ENCODE assay signal across 8 cellular contexts in genomic region chr17:78484300-78485159, GRCh38.
A peak's percentile ranks its signal among the peaks of the same experiment; 100 is the strongest.
DNase-seq lines count a peak whose midpoint lies in the region; ATAC-seq and TF ChIP-seq lines count a peak whose summit lies in the region.

No MANE protein-coding gene starts in this region.

- no peaks in the 10 kb centered on the region for H3K27me3 ChIP-seq in thoracic aorta (replicated peaks; ENCODE audit: insufficient read depth)

- H3K27ac ChIP-seq in coronary artery (no peak overlapping the region), thoracic aorta (no peak overlapping the region)

- H3K4me3 ChIP-seq in coronary artery (peak overlapping the region; percentile 53), thoracic aorta (peak overlapping the region; percentile 26)

- H3K27me3 Mint-ChIP-seq in CD14-positive monocyte (ENCODE audit: low read depth in 3 of 3) (peaks cover 12 to 19% (median 12%) of the 10 kb centered on the region in 3 donors), natural killer cell (ENCODE audit: low read depth in 2 of 2) (peaks cover 22% of the 10 kb centered on the region in 2 donors)

- H3K9me3 Mint-ChIP-seq in CD14-positive monocyte: peaks cover 0 to 2% (median 0%) of the 10 kb centered on the region in 7 donors
- no peaks in the 10 kb centered on the region for H3K9me3 Mint-ChIP-seq in natural killer cell

- DNase-seq in CD14-positive monocyte (ENCODE audit: low spot score): no peak
- peak; percentile 32 for DNase-seq in activated CD4-positive, CD25-positive, alpha-beta regulatory T cell treated with anti-CD3 and anti-CD28 coated beads, Interleukin-2, amount 50 U/mL, for 16 hours (ENCODE audit: low read depth, low spot score)
- DNase-seq in coronary artery (ENCODE audit: low spot score): no peak
- no peak for DNase-seq in natural killer cell
- DNase-seq in thoracic aorta (ENCODE audit: low spot score): no peak

- H3K36me3 ChIP-seq in thoracic aorta: no peaks in the 10 kb centered on the region

- no peaks in the 10 kb centered on the region for H3K9me3 ChIP-seq in thoracic aorta

- ATAC-seq in HG02623 (IDR thresholded peaks at IDR 0.05; ENCODE audit: unreplicated experiment): peak; percentile 47
- ATAC-seq in natural killer cell: peak; percentile 85 to 92 (median 89)
- no peak for ATAC-seq in thoracic aorta (ENCODE audit: insufficient number of reproducible peaks, low FRiP score, low read depth)
- no peak for ATAC-seq in HG02870 (IDR thresholded peaks at IDR 0.05; ENCODE audit: unreplicated experiment)
- no peak for ATAC-seq in HG03469 (IDR thresholded peaks at IDR 0.05; ENCODE audit: unreplicated experiment)

- no peak for TF ChIP-seq CTCF in CD14-positive monocyte (IDR thresholded peaks at IDR 0.05)
- no peak for TF ChIP-seq CTCF in coronary artery (IDR thresholded peaks at IDR 0.05)
- TF ChIP-seq CTCF in natural killer cell (IDR thresholded peaks at IDR 0.05): no peak
- TF ChIP-seq CTCF in thoracic aorta (IDR thresholded peaks at IDR 0.05): no peak

- intact Hi-C loops in CD14-positive monocyte (cut with micrococcal nuclease): no loop called here
- intact Hi-C loops in natural killer cell (cut with micrococcal nuclease): no loop called here

- H3K4me1 ChIP-seq in thoracic aorta (ENCODE audit: control insufficient read depth in 1 of 2, low read depth in 2 of 2): no peaks in the 10 kb centered on the region

- H3K4me1 Mint-ChIP-seq in CD14-positive monocyte: peaks cover 11% of the 10 kb centered on the region
- H3K4me1 Mint-ChIP-seq in natural killer cell: peaks cover 6 to 9% of the 10 kb centered on the region in 2 donors

- H3K36me3 Mint-ChIP-seq in CD14-positive monocyte: no peaks in the 10 kb centered on the region
- no peaks in the 10 kb centered on the region for H3K36me3 Mint-ChIP-seq in natural killer cell

- H3K4me3 Mint-ChIP-seq in CD14-positive monocyte: peak overlapping the region; percentile 78 to 85
- H3K4me3 Mint-ChIP-seq in natural killer cell: peak overlapping the region; percentile 28

- H3K27ac Mint-ChIP-seq in CD14-positive monocyte (peak overlapping the region in 3 of 7 donors; percentile 40 to 74 (median 63)), natural killer cell (no peak overlapping the region)

Comparison
In these comparisons a context has a peak if more than half of its experiments do, and no peak if none do; other contexts are left out.
1. ATAC-seq: peak in HG02623 (single experiment) and natural killer cell (3 of 3); none in thoracic aorta (single experiment), HG02870 (single experiment) and HG03469 (single experiment).